26 cellular contexts compared by ENCODE assay signal in the genomic region with DNA sequence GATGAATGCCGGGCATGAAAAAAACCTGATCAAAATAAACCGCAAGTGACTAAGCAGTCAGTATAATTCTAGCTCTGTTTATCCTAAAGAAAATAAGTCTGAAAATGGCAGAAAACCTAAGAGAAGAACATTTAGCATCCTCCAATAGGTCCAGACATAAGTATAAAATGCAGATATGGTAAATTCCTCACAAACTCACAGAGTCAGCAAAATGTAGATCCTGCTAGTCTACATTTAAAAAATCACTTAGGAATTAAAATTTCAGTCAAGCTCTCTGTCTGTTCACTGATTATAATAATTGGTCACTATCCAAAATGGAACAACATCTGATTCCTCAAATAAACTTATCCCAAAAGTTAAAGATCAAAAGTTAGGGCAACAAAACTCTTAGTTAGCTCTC.
"Had no signal": no experiment of that assay in that cellular context is flagged by ENCODE, and none has a peak within 500 bp of the region (broad histone marks: within the 10 kb centered on the region; RNA-seq: fewer than 3 reads in every experiment).

No MANE protein-coding gene starts in this region.

- H3K4me1 ChIP-seq: stomach, suprapubic skin, tibial artery, tibial nerve, transverse colon, upper lobe of left lung, upper lobe of right lung, uterus had no signal

- H3K27ac ChIP-seq: stomach, suprapubic skin, thoracic aorta, thyroid gland, tibial artery, tibial nerve, transverse colon, upper lobe of left lung, upper lobe of right lung, uterus, vagina had no signal

- H3K9me3 ChIP-seq: stomach, suprapubic skin, thoracic aorta, thyroid gland, tibial artery, tibial nerve, transverse colon, upper lobe of left lung, upper lobe of right lung, uterus, vagina had no signal

- FAIRE-seq: urothelium cell line had no signal

- H3K36me3 ChIP-seq: stomach, suprapubic skin, thoracic aorta, thyroid gland, tibial artery, tibial nerve, transverse colon, upper lobe of left lung, upper lobe of right lung, uterus, vagina had no signal

- H3K4me3 ChIP-seq: stomach, suprapubic skin, thoracic aorta, thyroid gland, tibial artery, tibial nerve, transverse colon, upper lobe of left lung, upper lobe of right lung, uterus, vagina had no signal

- H3K27me3 ChIP-seq: stomach, suprapubic skin, thyroid gland, tibial artery, tibial nerve, transverse colon, upper lobe of left lung, upper lobe of right lung, uterus, vagina had no signal

- ATAC-seq: stimulated activated effector memory CD8-positive, alpha-beta T cell treated with anti-CD3 and anti-CD28 coated beads, Interleukin-12 subunit alpha, Interleukin-12 subunit beta, amount 100 ng/mL, for 72 hours; stimulated activated memory B cell treated with anti-CD40 and anti-IgM and Interleukin-4, amounts not matched to agents 10 μg/mL and 1 μg/mL and 100 μg/mL, for 72 hours; stimulated activated naive B cell treated with anti-CD40 and anti-IgM and Interleukin-4, amounts not matched to agents 10 μg/mL and 1 μg/mL and 100 μg/mL, for 72 hours; stimulated activated naive CD8-positive, alpha-beta T cell treated with anti-CD3 and anti-CD28 coated beads, Interleukin-15, amount 100 ng/mL, for 72 hours; stimulated activated naive CD8-positive, alpha-beta T cell treated with anti-CD3 and anti-CD28 coated beads, Interleukin-15, Interleukin-2, amounts not matched to agents 100 U/mL and 50 U/mL, for 24 hours; upper lobe of right lung had no signal

- DNase-seq: stimulated activated CD4-positive, alpha-beta T cell treated with anti-CD3 and anti-CD28 coated beads, Interleukin-2, amount 100 ng/mL, for 48 hours; stimulated activated CD4-positive, alpha-beta T cell treated with anti-CD3 and anti-CD28 coated beads, Interleukin-4, amount 100 ng/mL, for 1 hour; stimulated activated CD4-positive, alpha-beta T cell treated with anti-CD3 and anti-CD28 coated beads, Interleukin-4, amount 100 ng/mL, for 24 hours; stimulated activated CD4-positive, alpha-beta T cell treated with anti-CD3 and anti-CD28 coated beads, Interleukin-4, amount 100 ng/mL, for 4 hours; stimulated activated CD8-positive, alpha-beta memory T cell treated with anti-CD3 and anti-CD28 coated beads, Interleukin-4, amount 100 ng/mL, for 48 hours; stimulated activated naive B cell treated with anti-CD40 and anti-IgM and Interleukin-4, amounts not matched to agents 10 μg/mL and 1 μg/mL and 100 μg/mL, for 72 hours; stimulated activated naive CD4-positive, alpha-beta T cell; stimulated activated naive CD4-positive, alpha-beta T cell treated with Interleukin-2 at 50 U/mL for 16 hours; stimulated activated naive CD8-positive, alpha-beta T cell treated with anti-CD3 and anti-CD28 coated beads, Interleukin-15, amount 100 ng/mL, for 72 hours; stimulated activated naive CD8-positive, alpha-beta T cell treated with anti-CD3 and anti-CD28 coated beads, Interleukin-15, Interleukin-2, amounts not matched to agents 100 U/mL and 50 U/mL, for 24 hours; stomach; substantia nigra; thyroid gland; tibial artery; transverse colon; trophoblast cell; upper lobe of left lung; upper lobe of right lung; uterus had no signal
